28 cellular contexts compared by ENCODE assay signal in genomic region chr2:42614838-42615237, GRCh38. TPM values are rescaled to one million over a fixed set of nuclear protein-coding genes. Genes with fewer than 3 reads are reported as not detected.
A peak's percentile ranks its signal among the peaks of the same experiment; 100 is the strongest.
DNase-seq lines count a peak whose midpoint lies in the region; ATAC-seq lines count a peak whose summit lies in the region.
"Had no signal": no experiment of that assay in that cellular context is flagged by ENCODE, and none has a peak within 500 bp of the region (broad histone marks: within the 10 kb centered on the region; RNA-seq: fewer than 3 reads in every experiment).

No MANE protein-coding gene starts in this region.

- no peaks in the 10 kb centered on the region for H3K79me2 ChIP-seq in trophoblast cell (ENCODE audit: control insufficient read depth, insufficient read depth, low read length, poor library complexity)

- H3K4me1 ChIP-seq in trophoblast cell (ENCODE audit: control insufficient read depth in 1 of 2, insufficient read depth in 2 of 2, low read length in 2 of 2): peaks cover 0 to 2% of the 10 kb centered on the region in 2 experiments

- no peak overlapping the region for H2AK5ac ChIP-seq in trophoblast cell (ENCODE audit: low read length)

- H3K4me3 ChIP-seq in trophoblast cell (ENCODE audit: low read depth, low read length) (no peak overlapping the region), H7 (ENCODE audit: insufficient read depth, low read depth, low read length) (no peak overlapping the region)
- H3K4me3 ChIP-seq: GM23248, SJSA1 had no signal

- H3K79me1 ChIP-seq in trophoblast cell (ENCODE audit: low read length): no peaks in the 10 kb centered on the region

- H3K4me2 ChIP-seq in trophoblast cell (ENCODE audit: low read length): no peak overlapping the region

- H3K23ac ChIP-seq in trophoblast cell (ENCODE audit: low read length): no peak overlapping the region

- no peak overlapping the region for H4K8ac ChIP-seq in trophoblast cell (ENCODE audit: low read depth, low read length)

- no CpG with 5 or more reads among the region's 7 CpGs for WGBS in trophoblast cell (ENCODE audit: extremely low coverage, insufficient coverage, insufficient read length)

- H3K9ac ChIP-seq in trophoblast cell (ENCODE audit: low read length): no peak overlapping the region
- H3K9ac ChIP-seq: GM23248 had no signal

- no peak overlapping the region for H2BK120ac ChIP-seq in trophoblast cell (ENCODE audit: insufficient read depth, low read length, poor library complexity)

- DNase-seq in DMS53 treated with DMSO at 0.1 percent for 48 hours (lab: John Stamatoyannopoulos, UW; ENCODE audit: unreplicated experiment) (peak; percentile 18), M059J (ENCODE audit: low read depth) (peak; percentile 69), dermis blood vessel endothelial cell (peak; percentile 24), trophoblast cell (peak; percentile 4 to 46), substantia nigra (lab: John Stamatoyannopoulos, UW) (no peak), H7 (no peak)
- DNase-seq: activated B cell treated with CpG ODN at 0.5 μM for 24 hours; activated gamma-delta T cell treated with Interleukin-2 at 50 U/mL for 16 hours; activated naive CD8-positive, alpha-beta T cell treated with anti-CD3 and anti-CD28 coated beads, Interleukin-2, amount 10 ng/mL, durations not matched to agents 7 days and 5 days; activated T-cell treated with anti-CD3 and anti-CD28 coated beads, Interleukin-2, amount 50 U/mL, for 24 hours; caudate nucleus; CD8-positive, alpha-beta memory T cell; cortex of kidney; foreskin fibroblast; GM23248; KBM-7; midbrain; naive thymus-derived CD8-positive, alpha-beta T cell; NCI-H146; NCI-H2107; NCI-H345; NCI-H748 treated with DMSO at 0.1 percent for 48 hours; occipital lobe; T-cell had no signal

- H3K36me3 ChIP-seq in trophoblast cell (ENCODE audit: control insufficient read depth in 1 of 2, insufficient read depth in 2 of 2, low read length in 2 of 2) (peaks cover 6 to 10% of the 10 kb centered on the region in 2 experiments), H7 (replicated peaks; ENCODE audit: control insufficient read depth, insufficient read depth, low read length) (peaks cover 6% of the 10 kb centered on the region)

- H4K91ac ChIP-seq in trophoblast cell (ENCODE audit: low read depth, low read length): no peak overlapping the region

- H2BK5ac ChIP-seq in trophoblast cell (ENCODE audit: low read depth, low read length, poor library complexity): no peak overlapping the region

- H4K12ac ChIP-seq in trophoblast cell (ENCODE audit: low read depth, low read length): no peak overlapping the region

- no peak overlapping the region for H2BK12ac ChIP-seq in trophoblast cell (ENCODE audit: low read length)

- H3K27ac ChIP-seq in trophoblast cell (ENCODE audit: low read depth, low read length) (no peak overlapping the region), substantia nigra (ENCODE audit: low read depth, low read length, poor library complexity, severe bottlenecking) (no peak overlapping the region)
- H3K27ac ChIP-seq: GM23248, SJSA1 had no signal

- H2AFZ ChIP-seq in trophoblast cell (ENCODE audit: insufficient read depth, low read length, poor library complexity): no peak overlapping the region
- H2AFZ ChIP-seq: GM23248 had no signal

- no peaks in the 10 kb centered on the region for H3K9me3 ChIP-seq in trophoblast cell (ENCODE audit: insufficient read depth, low read depth, low read length)
- H3K9me3 ChIP-seq: SJSA1 had no signal

- H3K27me3 ChIP-seq in trophoblast cell (ENCODE audit: insufficient read depth, low read length) (no peaks in the 10 kb centered on the region), H7 (ENCODE audit: control insufficient read depth, insufficient read depth, low read length) (no peaks in the 10 kb centered on the region)
- H3K27me3 ChIP-seq: SJSA1 had no signal

- H3K14ac ChIP-seq in trophoblast cell (ENCODE audit: low read length): no peak overlapping the region

- ATAC-seq in GM19467 (IDR thresholded peaks at IDR 0.05; ENCODE audit: unreplicated experiment): no peak
- no peak for ATAC-seq in GM19324 (IDR thresholded peaks at IDR 0.05; ENCODE audit: low FRiP score, unreplicated experiment)
- ATAC-seq: naive thymus-derived CD8-positive, alpha-beta T cell; stimulated activated effector memory CD8-positive, alpha-beta T cell treated with anti-CD3 and anti-CD28 coated beads, Interleukin-12 subunit alpha, Interleukin-12 subunit beta, amount 100 ng/mL, for 72 hours; T-cell had no signal

- H3K4ac ChIP-seq in trophoblast cell (ENCODE audit: low read depth, low read length): no peak overlapping the region

- no peak overlapping the region for H3K18ac ChIP-seq in trophoblast cell (ENCODE audit: low read length)

RNA-seq across cellular contexts. Expression of gene MTA3, which starts 46.4 kb away (rescaled TPM):
- 14.6 and 25.0 TPM in 2 replicates for total RNA-seq in M059J (2014; rRNA removed; shearing (Covaris generic))
- total RNA-seq in dermis blood vessel endothelial cell: 31.0 and 32.9 TPM in 2 replicates
- 54.1 and 61.4 TPM in 2 replicates for polyA plus RNA-seq in trophoblast cell (2013)
- total RNA-seq in H7 (2014; rRNA removed; shearing (Covaris generic)): 51.8 and 59.6 TPM in 2 replicates

Comparison
In these comparisons a context has a peak if more than half of its experiments do, and no peak if none do; other contexts are left out.
1. DNase-seq: peak in DMS53 treated with DMSO at 0.1 percent for 48 hours (single experiment), M059J (single experiment), dermis blood vessel endothelial cell (single experiment) and trophoblast cell (2 of 2); none in substantia nigra (0 of 49) and H7 (single experiment).